In genomic region chr14:94470311-94470710, GRCh38 we compare ENCODE assay signal across 33 cellular contexts. TPM values are rescaled to one million over a fixed set of nuclear protein-coding genes. Genes with fewer than 3 reads are reported as not detected.
"Had no signal": no experiment of that assay in that cellular context is flagged by ENCODE, and none has a peak within 500 bp of the region (broad histone marks: within the 10 kb centered on the region; RNA-seq: fewer than 3 reads in every experiment).

No MANE protein-coding gene starts in this region.

- FAIRE-seq: K562 had no signal

- H3K4me3 ChIP-seq: ascending aorta, cardiac muscle cell, K562, Peyer's patch had no signal

- ATAC-seq: activated CD4-positive, alpha-beta T cell treated with anti-CD3 and anti-CD28 coated beads for 36 hours; activated CD8-positive, alpha-beta T cell treated with anti-CD3 and anti-CD28 coated beads, Interleukin-2, amount 10 ng/mL, durations not matched to agents 7 days and 5 days; K562; PC-3 had no signal

- H3K27me3 Mint-ChIP-seq: activated CD4-positive, alpha-beta T cell treated with anti-CD3 and anti-CD28 coated beads, Interleukin-2, amount 10 ng/mL, durations not matched to agents 7 days and 5 days had no signal

- H3K4me1 ChIP-seq: ascending aorta, Peyer's patch had no signal

- H3K27me3 ChIP-seq: ascending aorta, cardiac muscle cell, Peyer's patch had no signal

- H3K4me1 Mint-ChIP-seq: activated CD4-positive, alpha-beta T cell treated with anti-CD3 and anti-CD28 coated beads for 36 hours; activated CD4-positive, alpha-beta T cell treated with anti-CD3 and anti-CD28 coated beads, Interleukin-2, amount 10 ng/mL, durations not matched to agents 7 days and 5 days; activated naive CD4-positive, alpha-beta T cell treated with anti-CD3 and anti-CD28 coated beads, Interleukin-2, amount 50 U/mL, for 24 hours; activated naive CD8-positive, alpha-beta T cell treated with anti-CD3 and anti-CD28 coated beads, Interleukin-2, amount 10 ng/mL, durations not matched to agents 7 days and 5 days; central memory CD8-positive, alpha-beta T cell had no signal

- H3K36me3 ChIP-seq: ascending aorta, cardiac muscle cell, Peyer's patch had no signal

- H3K9me3 Mint-ChIP-seq: activated CD4-positive, alpha-beta T cell treated with anti-CD3 and anti-CD28 coated beads, Interleukin-2, amount 10 ng/mL, durations not matched to agents 7 days and 5 days; activated naive CD8-positive, alpha-beta T cell treated with anti-CD3 and anti-CD28 coated beads, Interleukin-2, amount 10 ng/mL, durations not matched to agents 7 days and 5 days; activated T-helper 2 cell treated with anti-CD3 and anti-CD28 coated beads, Interferon-gamma antibody, Interleukin-2, Interleukin-4, amounts not matched to agents 10 μg/mL and 5 μg/mL and 100 μg/mL, durations not matched to agents 14 hours and 24 hours and 36 hours had no signal

- H3K27ac Mint-ChIP-seq: activated CD4-positive, alpha-beta T cell treated with anti-CD3 and anti-CD28 coated beads for 36 hours; activated CD4-positive, alpha-beta T cell treated with anti-CD3 and anti-CD28 coated beads, Interleukin-2, amount 10 ng/mL, durations not matched to agents 7 days and 5 days; activated CD8-positive, alpha-beta T cell treated with anti-CD3 and anti-CD28 coated beads, Interleukin-2, amount 10 ng/mL, durations not matched to agents 7 days and 5 days; activated naive CD4-positive, alpha-beta T cell treated with anti-CD3 and anti-CD28 coated beads, Interleukin-2, amount 50 U/mL, for 24 hours; activated naive CD8-positive, alpha-beta T cell treated with anti-CD3 and anti-CD28 coated beads, Interleukin-2, amount 10 ng/mL, durations not matched to agents 7 days and 5 days; activated T-cell treated with anti-CD3 and anti-CD28 coated beads, Interleukin-2, amount 50 U/mL, for 24 hours; activated T-helper 2 cell treated with anti-CD3 and anti-CD28 coated beads, Interferon-gamma antibody, Interleukin-2, Interleukin-4, amounts not matched to agents 10 μg/mL and 5 μg/mL and 100 μg/mL, durations not matched to agents 14 hours and 24 hours and 36 hours had no signal

- H3K36me3 Mint-ChIP-seq: activated naive CD4-positive, alpha-beta T cell treated with anti-CD3 and anti-CD28 coated beads, Interleukin-2, amount 50 U/mL, for 24 hours; activated naive CD8-positive, alpha-beta T cell treated with anti-CD3 and anti-CD28 coated beads, Interleukin-2, amount 10 ng/mL, durations not matched to agents 7 days and 5 days had no signal

- H3K4me3 Mint-ChIP-seq: activated CD4-positive, alpha-beta T cell treated with anti-CD3 and anti-CD28 coated beads for 36 hours; activated CD4-positive, alpha-beta T cell treated with anti-CD3 and anti-CD28 coated beads, Interleukin-2, amount 10 ng/mL, durations not matched to agents 7 days and 5 days; activated CD8-positive, alpha-beta T cell treated with anti-CD3 and anti-CD28 coated beads, Interleukin-2, amount 10 ng/mL, durations not matched to agents 7 days and 5 days; activated naive CD4-positive, alpha-beta T cell treated with anti-CD3 and anti-CD28 coated beads, Interleukin-2, amount 50 U/mL, for 24 hours; activated naive CD8-positive, alpha-beta T cell treated with anti-CD3 and anti-CD28 coated beads, Interleukin-2, amount 10 ng/mL, durations not matched to agents 7 days and 5 days; activated T-cell treated with anti-CD3 and anti-CD28 coated beads, Interleukin-2, amount 50 U/mL, for 24 hours; central memory CD8-positive, alpha-beta T cell had no signal

- H3K27ac ChIP-seq: ascending aorta, cardiac muscle cell, Peyer's patch, RWPE1 had no signal

- H3K9me3 ChIP-seq: ascending aorta had no signal

- DNase-seq: activated CD4-positive, alpha-beta T cell treated with anti-CD3 and anti-CD28 coated beads for 36 hours; activated CD4-positive, alpha-beta T cell treated with anti-CD3 and anti-CD28 coated beads, Interleukin-2, amount 10 ng/mL, durations not matched to agents 7 days and 5 days; activated CD4-positive, alpha-beta T cell treated with anti-CD3 and anti-CD28 coated beads, Interleukin-2, amount 50 U/mL, for 48 hours; activated CD8-positive, alpha-beta T cell treated with anti-CD3 and anti-CD28 coated beads, Interleukin-2, amount 10 ng/mL, durations not matched to agents 7 days and 5 days; activated gamma-delta T cell; activated naive CD4-positive, alpha-beta T cell treated with Interleukin-2 at 50 U/mL for 16 hours; activated naive CD8-positive, alpha-beta T cell treated with anti-CD3 and anti-CD28 coated beads, Interleukin-2, amount 10 ng/mL, durations not matched to agents 7 days and 5 days; activated T-cell treated with anti-CD3 and anti-CD28 coated beads, Interleukin-2, amount 50 U/mL, for 24 hours; amygdala; NCI-H1105; NCI-H1436; NCI-H1694; NCI-H2029; NCI-H345; NCI-H510A; NCI-H748 treated with DMSO at 0.1 percent for 48 hours; NK-92 treated with Interleukin-12 subunit alpha and Interleukin-12 subunit beta, amount 100 ng/mL, for 24 hours; PC-3; Right ventricle myocardium superior; T1000 had no signal

RNA-seq across cellular contexts. Expression of gene SERPINA9, which starts 5.7 kb away (rescaled TPM):
- total RNA-seq: activated CD4-positive, alpha-beta T cell treated with anti-CD3 and anti-CD28 coated beads for 36 hours; activated CD4-positive, alpha-beta T cell treated with anti-CD3 and anti-CD28 coated beads, Interleukin-2, amount 10 ng/mL, durations not matched to agents 7 days and 5 days; activated CD8-positive, alpha-beta T cell treated with anti-CD3 and anti-CD28 coated beads, Interleukin-2, amount 10 ng/mL, durations not matched to agents 7 days and 5 days; activated naive CD8-positive, alpha-beta T cell treated with anti-CD3 and anti-CD28 coated beads, Interleukin-2, amount 10 ng/mL, durations not matched to agents 7 days and 5 days; activated T-helper 2 cell treated with anti-CD3 and anti-CD28 coated beads, Interferon-gamma antibody, Interleukin-2, Interleukin-4, amounts not matched to agents 10 μg/mL and 5 μg/mL and 100 μg/mL, durations not matched to agents 14 hours and 24 hours and 36 hours; ascending aorta; cardiac muscle cell; chondrocyte; K562; MCF 10A; PC-3; Right ventricle myocardium superior; T-helper 1 cell treated with Interleukin-12 subunit alpha and Interleukin-12 subunit beta and Interleukin-4 antibody, amounts not matched to agents 30 ng/mL and 1 ng/mL, for 36 hours; T-helper 2 cell treated with Interferon-gamma antibody and Interleukin-4, amounts not matched to agents 100 ng/mL and 5 ng/mL, for 36 hours had no signal
- polyA plus RNA-seq: adipose tissue, cardiac muscle cell, K562 had no signal

RNA-seq across cellular contexts. Expression of gene SERPINA11, which starts 17.7 kb away (rescaled TPM):
- total RNA-seq: activated CD4-positive, alpha-beta T cell treated with anti-CD3 and anti-CD28 coated beads for 36 hours; activated CD4-positive, alpha-beta T cell treated with anti-CD3 and anti-CD28 coated beads, Interleukin-2, amount 10 ng/mL, durations not matched to agents 7 days and 5 days; activated CD8-positive, alpha-beta T cell treated with anti-CD3 and anti-CD28 coated beads, Interleukin-2, amount 10 ng/mL, durations not matched to agents 7 days and 5 days; activated naive CD8-positive, alpha-beta T cell treated with anti-CD3 and anti-CD28 coated beads, Interleukin-2, amount 10 ng/mL, durations not matched to agents 7 days and 5 days; activated T-helper 2 cell treated with anti-CD3 and anti-CD28 coated beads, Interferon-gamma antibody, Interleukin-2, Interleukin-4, amounts not matched to agents 10 μg/mL and 5 μg/mL and 100 μg/mL, durations not matched to agents 14 hours and 24 hours and 36 hours; ascending aorta; cardiac muscle cell; chondrocyte; K562; MCF 10A; PC-3; Right ventricle myocardium superior; T-helper 1 cell treated with Interleukin-12 subunit alpha and Interleukin-12 subunit beta and Interleukin-4 antibody, amounts not matched to agents 30 ng/mL and 1 ng/mL, for 36 hours; T-helper 2 cell treated with Interferon-gamma antibody and Interleukin-4, amounts not matched to agents 100 ng/mL and 5 ng/mL, for 36 hours had no signal
- polyA plus RNA-seq: adipose tissue, cardiac muscle cell, K562 had no signal

RNA-seq across cellular contexts. Expression of gene SERPINA12, which starts 39.0 kb away (rescaled TPM):
- total RNA-seq: activated CD4-positive, alpha-beta T cell treated with anti-CD3 and anti-CD28 coated beads for 36 hours; activated CD4-positive, alpha-beta T cell treated with anti-CD3 and anti-CD28 coated beads, Interleukin-2, amount 10 ng/mL, durations not matched to agents 7 days and 5 days; activated CD8-positive, alpha-beta T cell treated with anti-CD3 and anti-CD28 coated beads, Interleukin-2, amount 10 ng/mL, durations not matched to agents 7 days and 5 days; activated naive CD8-positive, alpha-beta T cell treated with anti-CD3 and anti-CD28 coated beads, Interleukin-2, amount 10 ng/mL, durations not matched to agents 7 days and 5 days; activated T-helper 2 cell treated with anti-CD3 and anti-CD28 coated beads, Interferon-gamma antibody, Interleukin-2, Interleukin-4, amounts not matched to agents 10 μg/mL and 5 μg/mL and 100 μg/mL, durations not matched to agents 14 hours and 24 hours and 36 hours; ascending aorta; cardiac muscle cell; chondrocyte; K562; MCF 10A; PC-3; Peyer's patch; Right ventricle myocardium superior; T-helper 1 cell treated with Interleukin-12 subunit alpha and Interleukin-12 subunit beta and Interleukin-4 antibody, amounts not matched to agents 30 ng/mL and 1 ng/mL, for 36 hours; T-helper 2 cell treated with Interferon-gamma antibody and Interleukin-4, amounts not matched to agents 100 ng/mL and 5 ng/mL, for 36 hours had no signal
- polyA plus RNA-seq: adipose tissue, cardiac muscle cell, K562 had no signal
